ENCODE assay signal across 8 cellular contexts in the genomic region with DNA sequence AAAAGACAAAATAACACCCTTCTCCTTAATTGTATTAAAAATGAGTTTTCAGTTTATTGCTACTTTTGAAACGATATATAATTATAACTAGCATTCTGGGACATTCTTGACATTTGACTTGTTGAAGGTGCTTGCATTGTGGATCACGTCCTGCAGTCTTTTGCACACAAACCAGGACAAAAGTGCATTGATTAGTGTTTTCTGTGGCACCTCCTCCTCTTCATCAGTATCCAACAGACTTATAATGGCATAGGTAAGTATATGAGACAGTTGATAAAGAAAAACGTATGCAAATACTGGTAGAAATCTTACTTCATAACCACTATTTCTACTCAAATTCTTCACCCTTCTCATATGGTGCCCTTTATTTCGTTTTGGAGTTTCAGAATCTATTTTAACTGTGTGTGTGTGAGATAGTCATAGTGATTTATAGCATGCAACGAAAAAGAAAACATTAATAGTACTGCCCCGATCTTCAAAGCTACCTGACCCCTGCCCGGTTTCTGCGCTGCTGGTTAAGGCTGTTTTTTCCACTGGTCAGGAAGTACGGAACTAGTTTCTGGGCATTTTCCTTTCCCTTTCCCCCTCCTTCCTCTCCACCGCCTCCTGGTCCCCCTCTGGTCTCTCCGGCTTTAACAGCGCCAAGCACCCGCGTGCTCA. TPM values are rescaled to one million over a fixed set of nuclear protein-coding genes. Genes with fewer than 3 reads are reported as not detected.
DNase-seq lines count a peak whose midpoint lies in the region; ATAC-seq and TF ChIP-seq lines count a peak whose summit lies in the region.

No MANE protein-coding gene starts in this region.

- intact Hi-C loops in Caco-2 (cut with micrococcal nuclease; ENCODE audit: unreplicated experiment), result loop anchor here (1.0 to 5.0 kb wide), 2 partner anchors 120 to 146 kb away; no protein-coding TSS in a partner anchor
- intact Hi-C loops in body of pancreas (cut with DNase I), result no loop called here
- intact Hi-C loops in lower lobe of right lung (cut with DNase I), result loop anchor here (10.0 kb wide), 1 partner anchor 128 kb away; no protein-coding TSS in a partner anchor
- intact Hi-C loops in vagina (cut with DNase I), result no loop called here

- POLR2A ChIA-PET in Caco-2 (lab: Charles Lee), result interaction anchor here (1.4 kb wide), 1 partner anchor 146 kb away, joined by 4 read pairs; the partner anchor contains the start of gene CCNH

- BruUV-seq in Caco-2 (replicated peaks; lab: Mats Ljungman, UMichigan), result TSS peak; percentile 86

- H3K27ac ChIP-seq in body of pancreas (peak overlapping the region; percentile 83 to 92 (median 89)), lower lobe of right lung (peak overlapping the region; percentile 88), vagina (peak overlapping the region; percentile 89)

- no peaks in the 10 kb centered on the region for H3K36me3 ChIP-seq in Caco-2 (ENCODE audit: control insufficient read depth, insufficient read depth, low read length)
- H3K36me3 ChIP-seq in body of pancreas (replicated peaks in 1 of 2; ENCODE audit: insufficient read depth in 1 of 2, low read depth in 2 of 2), result no peaks in the 10 kb centered on the region
- no peaks in the 10 kb centered on the region for H3K36me3 ChIP-seq in lower lobe of right lung
- H3K36me3 ChIP-seq in vagina, result no peaks in the 10 kb centered on the region

- peaks cover 13% of the 10 kb centered on the region for H3K4me1 Mint-ChIP-seq in Caco-2 (ENCODE audit: low read depth, unreplicated experiment)

- H3K4me3 Mint-ChIP-seq in Caco-2 (ENCODE audit: unreplicated experiment), result peak overlapping the region; percentile 81

- CTCF ChIA-PET in Caco-2 (lab: Charles Lee), result no interaction called here

- H3K4me1 ChIP-seq in Caco-2, result peaks cover 6% of the 10 kb centered on the region
- H3K4me1 ChIP-seq in body of pancreas, result peaks cover 20% of the 10 kb centered on the region
- peaks cover 25% of the 10 kb centered on the region for H3K4me1 ChIP-seq in lower lobe of right lung
- peaks cover 31% of the 10 kb centered on the region for H3K4me1 ChIP-seq in vagina

- H3K9me3 ChIP-seq in Caco-2 (no peaks in the 10 kb centered on the region), body of pancreas (no peaks in the 10 kb centered on the region), lower lobe of right lung (no peaks in the 10 kb centered on the region), vagina (no peaks in the 10 kb centered on the region)

- H3K4me3 ChIP-seq in Caco-2 (ENCODE audit: low read depth, low read length), result peak overlapping the region; percentile 96
- H3K4me3 ChIP-seq in body of pancreas, result peak overlapping the region; percentile 94 to 98
- H3K4me3 ChIP-seq in lower lobe of right lung, result peak overlapping the region; percentile 93
- H3K4me3 ChIP-seq in vagina, result peak overlapping the region; percentile 73 to 81

- 2 to 4% methylated on average over 14 of the region's 14 CpGs for WGBS in body of pancreas, 2 donors

- H3K27me3 ChIP-seq in Caco-2 (replicated peaks; ENCODE audit: control insufficient read depth, insufficient read depth, low read length) (no peaks in the 10 kb centered on the region), body of pancreas (no peaks in the 10 kb centered on the region), lower lobe of right lung (ENCODE audit: low read depth) (no peaks in the 10 kb centered on the region), vagina (no peaks in the 10 kb centered on the region)

- H3K9me3 Mint-ChIP-seq in Caco-2 (ENCODE audit: unreplicated experiment), result no peaks in the 10 kb centered on the region

- DNase-seq in Caco-2 (no peak), body of pancreas (no peak), lower lobe of right lung (no peak), vagina (ENCODE audit: extremely low spot score in 2 of 2) (no peak), C1 segment of cervical spinal cord (lab: John Stamatoyannopoulos, UW) (no peak), NCI-H1436 treated with DMSO at 0.1 percent for 48 hours (lab: John Stamatoyannopoulos, UW) (no peak)

- H3K27ac Mint-ChIP-seq in Caco-2 (ENCODE audit: unreplicated experiment), result peak overlapping the region; percentile 83

- ATAC-seq in GM19463 (IDR thresholded peaks at IDR 0.05; ENCODE audit: unreplicated experiment) (peak; percentile 3), HG03469 (IDR thresholded peaks at IDR 0.05; ENCODE audit: unreplicated experiment) (peak; percentile 23), body of pancreas (peak; percentile 51), lower lobe of right lung (peak in 1 of 2 donors; percentile 65)

- no peak for TF ChIP-seq POLR2A in body of pancreas (IDR thresholded peaks at IDR 0.05)
- no peak for TF ChIP-seq POLR2A in vagina (IDR thresholded peaks at IDR 0.05)

- H3K27me3 Mint-ChIP-seq in Caco-2 (ENCODE audit: insufficient read depth, unreplicated experiment), result no peaks in the 10 kb centered on the region

- H3K36me3 Mint-ChIP-seq in Caco-2 (ENCODE audit: insufficient read depth, unreplicated experiment), result peaks cover 24% of the 10 kb centered on the region

- peak in 1 of 2 experiments; percentile 6 for TF ChIP-seq CTCF in Caco-2 (IDR thresholded peaks at IDR 0.05; ENCODE audit: insufficient read depth in 1 of 2, low read depth in 1 of 2, low read length in 1 of 2, severe bottlenecking in 1 of 2, unreplicated experiment in 1 of 2)
- TF ChIP-seq CTCF in body of pancreas (IDR thresholded peaks at IDR 0.05), result peak in 1 of 7 experiments; percentile 11
- TF ChIP-seq CTCF in lower lobe of right lung (IDR thresholded peaks at IDR 0.05), result no peak
- no peak for TF ChIP-seq CTCF in vagina (IDR thresholded peaks at IDR 0.05)

RNA-seq across cellular contexts. Expression of gene RASA1, which starts 0.6 kb away (rescaled TPM):
- total RNA-seq in Caco-2 (2022) (23.0 and 24.4 TPM in 2 replicates), body of pancreas (10 to 100 TPM; 15.6 to 17.8 TPM), lower lobe of right lung (32.6 TPM), vagina (22.1 TPM)

Comparison
In these comparisons a context has a peak if more than half of its experiments do, and no peak if none do; other contexts are left out.
1. intact Hi-C loops: an anchor here in Caco-2 (1.0 to 5.0 kb wide) and lower lobe of right lung (10.0 kb wide); none called in body of pancreas and vagina.